ENCODE assay signal across 10 cellular contexts in genomic region chr6:126040826-126041225, GRCh38. TPM values are rescaled to one million over a fixed set of nuclear protein-coding genes. Genes with fewer than 3 reads are reported as not detected.
A peak's percentile ranks its signal among the peaks of the same experiment; 100 is the strongest.
DNase-seq lines count a peak whose midpoint lies in the region; TF ChIP-seq lines count a peak whose summit lies in the region.
"Had no signal": no experiment of that assay in that cellular context is flagged by ENCODE, and none has a peak within 500 bp of the region (broad histone marks: within the 10 kb centered on the region; RNA-seq: fewer than 3 reads in every experiment).

No MANE protein-coding gene starts in this region.

- DNase-seq in HCEC 1CT (peak; percentile 91), SIG-M5 (lab: John Stamatoyannopoulos, UW) (peak; percentile 46), fibroblast of lung (ENCODE audit: low read depth in 2 of 2) (peak; percentile 78 to 83), NCI-H1105 (lab: John Stamatoyannopoulos, UW) (no peak), NCI-H748 treated with DMSO at 0.1 percent for 48 hours (lab: John Stamatoyannopoulos, UW) (no peak), NCI-H146 treated with DMSO at 0.1 percent for 48 hours (lab: John Stamatoyannopoulos, UW; ENCODE audit: unreplicated experiment) (no peak)
- DNase-seq in activated CD8-positive, alpha-beta memory T cell treated with anti-CD3 and anti-CD28 coated beads for 24 hours: no peak
- DNase-seq: heart left ventricle, NCI-H524 had no signal

- H3K4me2 ChIP-seq in fibroblast of lung (ENCODE audit: extremely low read depth, insufficient read depth, low read length) (peak overlapping the region; percentile 64), skeletal muscle satellite cell (ENCODE audit: low read length) (peak overlapping the region; percentile 55)

- H2AFZ ChIP-seq in fibroblast of lung (ENCODE audit: low read length): no peak overlapping the region

- H3K9me3 ChIP-seq in fibroblast of lung (ENCODE audit: control insufficient read depth, insufficient read depth, low read depth, low read length) (no peaks in the 10 kb centered on the region), skeletal muscle satellite cell (replicated peaks; ENCODE audit: low read length) (no peaks in the 10 kb centered on the region)

- H3K4me3 ChIP-seq in fibroblast of lung (replicated peaks in 1 of 4; ENCODE audit: control extremely low read depth in 1 of 4, insufficient read depth in 1 of 4, low read depth in 3 of 4, low read length in 4 of 4): no peak overlapping the region
- peak overlapping the region; percentile 4 for H3K4me3 ChIP-seq in skeletal muscle satellite cell (ENCODE audit: low read length)
- H3K4me3 ChIP-seq: heart left ventricle had no signal

- no peaks in the 10 kb centered on the region for H3K27me3 ChIP-seq in fibroblast of lung (ENCODE audit: control insufficient read depth, insufficient read depth, low read length)
- H3K27me3 ChIP-seq in skeletal muscle satellite cell (ENCODE audit: control insufficient read depth, insufficient read depth, low read length): no peaks in the 10 kb centered on the region
- H3K27me3 ChIP-seq: heart left ventricle had no signal

- H4K20me1 ChIP-seq in fibroblast of lung (ENCODE audit: control insufficient read depth, extremely low read depth, insufficient read depth, low read length): no peaks in the 10 kb centered on the region

- H3K4me1 ChIP-seq in fibroblast of lung (ENCODE audit: control insufficient read depth, extremely low read depth, insufficient read depth, low read length) (peaks cover 15% of the 10 kb centered on the region), skeletal muscle satellite cell (ENCODE audit: control insufficient read depth, insufficient read depth, low read length) (peaks cover 34% of the 10 kb centered on the region)

- TF ChIP-seq CTCF in fibroblast of lung (conservative IDR thresholded peaks at IDR 0.05 in 1 of 2, IDR thresholded peaks at IDR 0.05 in 1 of 2; ENCODE audit: low read depth in 1 of 2, low read length in 2 of 2): no peak

- H3K79me2 ChIP-seq in fibroblast of lung (ENCODE audit: control insufficient read depth, insufficient read depth, low read length): no peaks in the 10 kb centered on the region

- no peaks in the 10 kb centered on the region for H3K36me3 ChIP-seq in fibroblast of lung (ENCODE audit: control insufficient read depth, insufficient read depth, low read length)
- H3K36me3 ChIP-seq in skeletal muscle satellite cell (ENCODE audit: insufficient read depth, low read length): no peaks in the 10 kb centered on the region

- H3K9ac ChIP-seq in fibroblast of lung (ENCODE audit: insufficient read depth, low read length) (no peak overlapping the region), skeletal muscle satellite cell (ENCODE audit: low read depth, low read length) (no peak overlapping the region)

- H3K27ac ChIP-seq in fibroblast of lung (ENCODE audit: insufficient read depth, low read length): peak overlapping the region; percentile 58

RNA-seq across cellular contexts. Expression of gene TRMT11, which starts 54.5 kb away (rescaled TPM):
- total RNA-seq in fibroblast of lung: 18.5 and 22.1 TPM in 2 replicates
- polyA plus RNA-seq in fibroblast of lung: 19.5 and 23.5 TPM in 2 replicates
- polyA plus RNA-seq in fibroblast of lung (2012): 9.3 and 12.9 TPM in 2 replicates
- polyA minus RNA-seq in fibroblast of lung (ENCODE audit: low replicate concordance): 0.33 TPM in 1 of 2 replicates, not detected in the other
- 17.9 and 31.4 TPM in 2 replicates for total RNA-seq in skeletal muscle satellite cell (2012; rRNA removed)

Comparison
In these comparisons a context has a peak if more than half of its experiments do, and no peak if none do; other contexts are left out.
1. DNase-seq: peak in HCEC 1CT (single experiment), SIG-M5 (single experiment) and fibroblast of lung (2 of 2); none in NCI-H1105 (single experiment), activated CD8-positive, alpha-beta memory T cell treated with anti-CD3 and anti-CD28 coated beads for 24 hours (single experiment), NCI-H748 treated with DMSO at 0.1 percent for 48 hours (single experiment) and NCI-H146 treated with DMSO at 0.1 percent for 48 hours (single experiment).